Comparison of ENCODE assay signal across 13 cellular contexts in the genomic region with DNA sequence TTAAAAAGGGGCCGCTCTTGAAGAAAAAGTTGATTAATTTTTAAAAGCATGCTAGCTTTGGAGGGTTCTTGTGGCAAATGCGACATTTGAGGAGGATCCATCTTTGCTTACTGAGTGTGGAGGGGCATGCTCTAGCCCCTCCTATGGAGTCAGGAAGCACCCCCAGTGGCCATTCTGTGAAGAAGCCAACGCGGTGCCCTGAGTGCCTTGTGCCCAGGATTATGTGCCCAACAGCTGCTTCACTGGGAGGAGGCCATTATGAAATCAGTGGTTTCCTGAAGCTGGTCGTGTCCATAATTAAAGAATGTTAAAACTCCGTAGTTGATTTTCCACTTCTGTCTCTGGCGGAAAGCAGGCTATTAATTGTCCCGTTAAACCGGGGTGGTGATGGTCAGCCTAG.
A peak's percentile ranks its signal among the peaks of the same experiment; 100 is the strongest.
DNase-seq lines count a peak whose midpoint lies in the region; ATAC-seq and TF ChIP-seq lines count a peak whose summit lies in the region.
"Had no signal": no experiment of that assay in that cellular context is flagged by ENCODE, and none has a peak within 500 bp of the region (broad histone marks: within the 10 kb centered on the region; RNA-seq: fewer than 3 reads in every experiment).

No MANE protein-coding gene starts in this region.

- DNase-seq in DND-41 (no peak), HFFc6 (no peak), WTC11 (ENCODE audit: low spot score) (no peak), trophoblast cell (no peak), SKM-1 (lab: John Stamatoyannopoulos, UW; ENCODE audit: unreplicated experiment) (no peak), islet precursor cell (no peak)
- no peak for DNase-seq in stimulated activated CD4-positive, alpha-beta T cell treated with anti-CD3 and anti-CD28 coated beads, Interleukin-4, amount 100 ng/mL, for 1 hour
- DNase-seq: activated CD4-positive, alpha-beta T cell treated with anti-CD3 and anti-CD28 coated beads for 48 hours; effector memory CD4-positive, alpha-beta T cell; NCI-H1092 treated with DMSO at 0.1 percent for 48 hours had no signal

- H3K27me3 ChIP-seq in DND-41 (ENCODE audit: insufficient read depth, low read length, poor library complexity) = peaks cover 3% of the 10 kb centered on the region
- H3K27me3 ChIP-seq in trophoblast cell (ENCODE audit: insufficient read depth, low read length) = no peaks in the 10 kb centered on the region

- H2AK5ac ChIP-seq in trophoblast cell (ENCODE audit: low read length) = peak overlapping the region; percentile 71

- H4K91ac ChIP-seq in trophoblast cell (ENCODE audit: low read depth, low read length) = peak overlapping the region; percentile 68

- H3K4me1 Mint-ChIP-seq in HFFc6 (ENCODE audit: low read depth) = peaks cover 26% of the 10 kb centered on the region
- peaks cover 11% of the 10 kb centered on the region for H3K4me1 Mint-ChIP-seq in WTC11
- H3K4me1 Mint-ChIP-seq: stimulated activated memory B cell treated with anti-CD40 and anti-IgM and Interleukin-4, amounts not matched to agents 10 μg/mL and 1 μg/mL and 100 μg/mL, for 72 hours had no signal

- H2BK12ac ChIP-seq in trophoblast cell (ENCODE audit: low read length) = peak overlapping the region; percentile 88

- peak overlapping the region; percentile 25 for H3K14ac ChIP-seq in trophoblast cell (ENCODE audit: low read length)

- H3K4ac ChIP-seq in trophoblast cell (ENCODE audit: low read depth, low read length) = no peak overlapping the region

- CTCF ChIA-PET in WTC11 (lab: Charles Lee) = interaction anchor here (0.5 to 2.9 kb wide), 38 partner anchors 8 to 613 kb away, joined by 3 to 103 read pairs (median 7); no protein-coding TSS in a partner anchor

- H4K12ac ChIP-seq in trophoblast cell (ENCODE audit: low read depth, low read length) = no peak overlapping the region

- H3K27ac ChIP-seq in DND-41 (ENCODE audit: low read length) (no peak overlapping the region), trophoblast cell (ENCODE audit: low read depth, low read length) (no peak overlapping the region)

- H3K4me3 ChIP-seq in DND-41 (ENCODE audit: low read depth in 1 of 2, low read length in 2 of 2) = no peak overlapping the region
- H3K4me3 ChIP-seq in trophoblast cell (ENCODE audit: low read depth, low read length) = no peak overlapping the region

- no peak overlapping the region for H2BK120ac ChIP-seq in trophoblast cell (ENCODE audit: insufficient read depth, low read length, poor library complexity)

- H3K79me1 ChIP-seq in trophoblast cell (ENCODE audit: low read length) = no peaks in the 10 kb centered on the region

- H3K9ac ChIP-seq in DND-41 (ENCODE audit: low read depth, low read length) (no peak overlapping the region), trophoblast cell (ENCODE audit: low read length) (no peak overlapping the region)

- H3K79me2 ChIP-seq in DND-41 (ENCODE audit: insufficient read depth, low read length) (no peaks in the 10 kb centered on the region), trophoblast cell (ENCODE audit: control insufficient read depth, insufficient read depth, low read length, poor library complexity) (no peaks in the 10 kb centered on the region)

- H3K4me2 ChIP-seq in DND-41 (ENCODE audit: insufficient read depth, low read length) = no peak overlapping the region
- H3K4me2 ChIP-seq in trophoblast cell (ENCODE audit: low read length) = no peak overlapping the region

- no peak overlapping the region for H3K23ac ChIP-seq in trophoblast cell (ENCODE audit: low read length)

- H3K4me1 ChIP-seq in DND-41 (ENCODE audit: insufficient read depth, low read length) (0 out of 2 replicates have a peak, but pooled peaks cover 2% of the 10 kb centered on the region), trophoblast cell (ENCODE audit: control insufficient read depth in 1 of 2, insufficient read depth in 2 of 2, low read length in 2 of 2) (peaks cover 3 to 9% of the 10 kb centered on the region in 2 experiments)

- peaks cover 2% of the 10 kb centered on the region for H3K27me3 Mint-ChIP-seq in HFFc6 (ENCODE audit: insufficient read depth)
- no peaks in the 10 kb centered on the region for H3K27me3 Mint-ChIP-seq in WTC11 (ENCODE audit: low read depth)

- H3K36me3 Mint-ChIP-seq in HFFc6 (ENCODE audit: low read depth) (no peaks in the 10 kb centered on the region), WTC11 (no peaks in the 10 kb centered on the region)
- H3K36me3 Mint-ChIP-seq: activated naive CD4-positive, alpha-beta T cell treated with anti-CD3 and anti-CD28 coated beads, Interleukin-2, amount 50 U/mL, for 72 hours; stimulated activated memory B cell treated with anti-CD40 and anti-IgM and Interleukin-4, amounts not matched to agents 10 μg/mL and 1 μg/mL and 100 μg/mL, for 72 hours had no signal

- no CpG with 5 or more reads among the region's 9 CpGs for WGBS in trophoblast cell (ENCODE audit: extremely low coverage, insufficient coverage, insufficient read length)

- H3K18ac ChIP-seq in trophoblast cell (ENCODE audit: low read length) = no peak overlapping the region

- POLR2A ChIA-PET in WTC11 (lab: Charles Lee) = interaction anchor here (1.0 kb wide), 1 partner anchor 29 kb away, joined by 3 read pairs; no protein-coding TSS in a partner anchor

- H3K9me3 ChIP-seq in DND-41 (ENCODE audit: insufficient read depth, low read length, severe bottlenecking) (no peaks in the 10 kb centered on the region), trophoblast cell (ENCODE audit: insufficient read depth, low read depth, low read length) (peaks cover 1% of the 10 kb centered on the region)

- peak; percentile 10 for TF ChIP-seq CTCF in DND-41 (IDR thresholded peaks at IDR 0.05; ENCODE audit: borderline replicate concordance, extremely low read depth, low read length, poor library complexity, severe bottlenecking)
- no peak for TF ChIP-seq CTCF in HFFc6 (IDR thresholded peaks at IDR 0.05)
- TF ChIP-seq CTCF in WTC11 (IDR thresholded peaks at IDR 0.05) = no peak

- no peak overlapping the region for H3K27ac Mint-ChIP-seq in HFFc6
- H3K27ac Mint-ChIP-seq in WTC11 = no peak overlapping the region
- H3K27ac Mint-ChIP-seq: activated naive CD4-positive, alpha-beta T cell treated with anti-CD3 and anti-CD28 coated beads, Interleukin-2, amount 50 U/mL, for 72 hours; stimulated activated memory B cell treated with anti-CD40 and anti-IgM and Interleukin-4, amounts not matched to agents 10 μg/mL and 1 μg/mL and 100 μg/mL, for 72 hours had no signal

- H3K4me3 Mint-ChIP-seq in HFFc6 (peak overlapping the region; percentile 80; the same call in 1 of the 2 replicates), WTC11 (no peak overlapping the region)
- H3K4me3 Mint-ChIP-seq: stimulated activated memory B cell treated with anti-CD40 and anti-IgM and Interleukin-4, amounts not matched to agents 10 μg/mL and 1 μg/mL and 100 μg/mL, for 72 hours had no signal

- no peaks in the 10 kb centered on the region for H4K20me1 ChIP-seq in DND-41 (ENCODE audit: insufficient read depth, low read length)

- ATAC-seq in DND-41 (ENCODE audit: insufficient read depth, low read depth) (no peak), WTC11 (peak; percentile 57), HG02840 (IDR thresholded peaks at IDR 0.05; ENCODE audit: low FRiP score, unreplicated experiment) (no peak)

- no peaks in the 10 kb centered on the region for H3K36me3 ChIP-seq in DND-41 (ENCODE audit: insufficient read depth, low read length)
- no peaks in the 10 kb centered on the region for H3K36me3 ChIP-seq in trophoblast cell (ENCODE audit: control insufficient read depth in 1 of 2, insufficient read depth in 2 of 2, low read length in 2 of 2)

- peak overlapping the region; percentile 45 for H2BK5ac ChIP-seq in trophoblast cell (ENCODE audit: low read depth, low read length, poor library complexity)

- H4K8ac ChIP-seq in trophoblast cell (ENCODE audit: low read depth, low read length) = peak overlapping the region; percentile 32

- H3K9me3 Mint-ChIP-seq in HFFc6 (no peaks in the 10 kb centered on the region), WTC11 (no peaks in the 10 kb centered on the region)
- H3K9me3 Mint-ChIP-seq: activated naive CD4-positive, alpha-beta T cell treated with anti-CD3 and anti-CD28 coated beads, Interleukin-2, amount 50 U/mL, for 72 hours; stimulated activated memory B cell treated with anti-CD40 and anti-IgM and Interleukin-4, amounts not matched to agents 10 μg/mL and 1 μg/mL and 100 μg/mL, for 72 hours had no signal

- H2AFZ ChIP-seq in DND-41 (ENCODE audit: low read depth, low read length) (no peak overlapping the region), trophoblast cell (ENCODE audit: insufficient read depth, low read length, poor library complexity) (no peak overlapping the region)

TF ChIP-seq in WTC11, 78 proteins besides CTCF, POLR2A, EP300 and RAD21:
- TF ChIP-seq TCF7 (CRISPR knock-in tag; IDR thresholded peaks at IDR 0.05; ENCODE audit: low read depth) (no peak), ZBTB21 (CRISPR knock-in tag; IDR thresholded peaks at IDR 0.05; ENCODE audit: borderline replicate concordance) (no peak), NFE2L1 (CRISPR knock-in tag; IDR thresholded peaks at IDR 0.05) (no peak)
- TF ChIP-seq, protein P1, sequence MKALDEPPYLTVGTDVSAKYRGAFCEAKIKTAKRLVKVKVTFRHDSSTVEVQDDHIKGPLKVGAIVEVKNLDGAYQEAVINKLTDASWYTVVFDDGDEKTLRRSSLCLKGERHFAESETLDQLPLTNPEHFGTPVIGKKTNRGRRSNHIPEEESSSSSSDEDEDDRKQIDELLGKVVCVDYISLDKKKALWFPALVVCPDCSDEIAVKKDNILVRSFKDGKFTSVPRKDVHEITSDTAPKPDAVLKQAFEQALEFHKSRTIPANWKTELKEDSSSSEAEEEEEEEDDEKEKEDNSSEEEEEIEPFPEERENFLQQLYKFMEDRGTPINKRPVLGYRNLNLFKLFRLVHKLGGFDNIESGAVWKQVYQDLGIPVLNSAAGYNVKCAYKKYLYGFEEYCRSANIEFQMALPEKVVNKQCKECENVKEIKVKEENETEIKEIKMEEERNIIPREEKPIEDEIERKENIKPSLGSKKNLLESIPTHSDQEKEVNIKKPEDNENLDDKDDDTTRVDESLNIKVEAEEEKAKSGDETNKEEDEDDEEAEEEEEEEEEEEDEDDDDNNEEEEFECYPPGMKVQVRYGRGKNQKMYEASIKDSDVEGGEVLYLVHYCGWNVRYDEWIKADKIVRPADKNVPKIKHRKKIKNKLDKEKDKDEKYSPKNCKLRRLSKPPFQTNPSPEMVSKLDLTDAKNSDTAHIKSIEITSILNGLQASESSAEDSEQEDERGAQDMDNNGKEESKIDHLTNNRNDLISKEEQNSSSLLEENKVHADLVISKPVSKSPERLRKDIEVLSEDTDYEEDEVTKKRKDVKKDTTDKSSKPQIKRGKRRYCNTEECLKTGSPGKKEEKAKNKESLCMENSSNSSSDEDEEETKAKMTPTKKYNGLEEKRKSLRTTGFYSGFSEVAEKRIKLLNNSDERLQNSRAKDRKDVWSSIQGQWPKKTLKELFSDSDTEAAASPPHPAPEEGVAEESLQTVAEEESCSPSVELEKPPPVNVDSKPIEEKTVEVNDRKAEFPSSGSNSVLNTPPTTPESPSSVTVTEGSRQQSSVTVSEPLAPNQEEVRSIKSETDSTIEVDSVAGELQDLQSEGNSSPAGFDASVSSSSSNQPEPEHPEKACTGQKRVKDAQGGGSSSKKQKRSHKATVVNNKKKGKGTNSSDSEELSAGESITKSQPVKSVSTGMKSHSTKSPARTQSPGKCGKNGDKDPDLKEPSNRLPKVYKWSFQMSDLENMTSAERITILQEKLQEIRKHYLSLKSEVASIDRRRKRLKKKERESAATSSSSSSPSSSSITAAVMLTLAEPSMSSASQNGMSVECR (CRISPR knock-in tag; IDR thresholded peaks at IDR 0.05; ENCODE audit: borderline replicate concordance) = no peak
